16 cellular contexts compared by ENCODE assay signal in genomic region chr2:71672011-71672639, GRCh38.
A peak's percentile ranks its signal among the peaks of the same experiment; 100 is the strongest.
DNase-seq lines count a peak whose midpoint lies in the region; ATAC-seq and TF ChIP-seq lines count a peak whose summit lies in the region.
"Had no signal": no experiment of that assay in that cellular context is flagged by ENCODE, and none has a peak within 500 bp of the region (broad histone marks: within the 10 kb centered on the region; RNA-seq: fewer than 3 reads in every experiment).

No MANE protein-coding gene starts in this region.

- no peaks in the 10 kb centered on the region for H3K9me3 ChIP-seq in gastroesophageal sphincter

- H3K27ac ChIP-seq in GM23338 (ENCODE audit: low read depth) (no peak overlapping the region), gastroesophageal sphincter (no peak overlapping the region)
- H3K27ac ChIP-seq: C4-2B, SK-N-MC had no signal

- H3K4me1 ChIP-seq in GM23338 (ENCODE audit: insufficient read depth), result no peaks in the 10 kb centered on the region
- no peaks in the 10 kb centered on the region for H3K4me1 ChIP-seq in gastroesophageal sphincter

- no peaks in the 10 kb centered on the region for H3K27me3 Mint-ChIP-seq in GM23338 (ENCODE audit: insufficient read depth, low read depth, poor library complexity)
- H3K27me3 Mint-ChIP-seq: activated B cell treated with CpG ODN at 0.5 μM for 24 hours, brain had no signal

- H3K4me2 ChIP-seq in GM23338, result no peak overlapping the region

- DNase-seq in 8988T, result peak; percentile 4
- peak; percentile 53 for DNase-seq in GM23338 (ENCODE audit: low spot score)
- DNase-seq in astrocyte of the spinal cord (ENCODE audit: low read depth, low spot score), result no peak
- peak; percentile 34 for DNase-seq in left lobe of liver (ENCODE audit: low spot score)
- DNase-seq in medulla oblongata (ENCODE audit: extremely low spot score), result no peak
- DNase-seq: activated B cell treated with CpG ODN at 0.5 μM for 24 hours; NCI-H1048; NCI-H510A treated with DMSO at 0.1 percent for 48 hours; stimulated activated CD4-positive, alpha-beta T cell treated with anti-CD3 and anti-CD28 coated beads, Interleukin-2, amount 100 ng/mL, for 48 hours had no signal

- H4K20me1 ChIP-seq in GM23338 (replicated peaks; ENCODE audit: insufficient read depth), result no peaks in the 10 kb centered on the region

- no peak for TF ChIP-seq EP300 in gastroesophageal sphincter (IDR thresholded peaks at IDR 0.05)

- TF ChIP-seq POLR2A in gastroesophageal sphincter (IDR thresholded peaks at IDR 0.05) (no peak), GM18505 (IDR thresholded peaks at IDR 0.05; ENCODE audit: borderline replicate concordance, extremely low read depth, insufficient read depth, insufficient read length) (no peak)

- H2AFZ ChIP-seq in GM23338, result no peak overlapping the region

- H3K36me3 ChIP-seq in GM23338 (ENCODE audit: insufficient read depth) (no peaks in the 10 kb centered on the region), gastroesophageal sphincter (peaks cover 0 to 52% of the 10 kb centered on the region in 2 donors)

- WGBS in gastroesophageal sphincter (ENCODE audit: low coverage in 1 of 2), 2 donors, result 64 to 85% methylated on average over 8 of the region's 20 CpGs

- TF ChIP-seq CTCF in GM23338 (conservative IDR thresholded peaks at IDR 0.05; ENCODE audit: low read depth in 2 of 2) (peak; percentile 28 to 74; a peak in 3 of 4 replicates), astrocyte of the spinal cord (IDR thresholded peaks at IDR 0.05; ENCODE audit: low read depth, low read length) (peak; percentile 6), gastroesophageal sphincter (IDR thresholded peaks at IDR 0.05) (no peak)

- H3K79me2 ChIP-seq in GM23338 (replicated peaks; ENCODE audit: insufficient read depth), result no peaks in the 10 kb centered on the region

- H3K9me2 ChIP-seq in GM23338 (ENCODE audit: insufficient read depth), result no peaks in the 10 kb centered on the region

- ATAC-seq in GM23338 (peak; percentile 95), left lobe of liver (no peak), gastroesophageal sphincter (no peak), GM18505 (IDR thresholded peaks at IDR 0.05; ENCODE audit: unreplicated experiment) (no peak), HG02623 (IDR thresholded peaks at IDR 0.05; ENCODE audit: unreplicated experiment) (no peak)

- H3K4me3 Mint-ChIP-seq in GM23338, result no peak overlapping the region
- H3K4me3 Mint-ChIP-seq: activated B cell treated with CpG ODN at 0.5 μM for 24 hours; brain; stimulated activated naive CD8-positive, alpha-beta T cell treated with anti-CD3 and anti-CD28 coated beads, Interleukin-15, Interleukin-2, amounts not matched to agents 100 ng/mL and 50 ng/mL, for 24 hours had no signal

- H3K4me3 ChIP-seq in GM23338, result no peak overlapping the region
- H3K4me3 ChIP-seq in astrocyte of the spinal cord (ENCODE audit: low read depth, low read length), result no peak overlapping the region
- no peak overlapping the region for H3K4me3 ChIP-seq in gastroesophageal sphincter
- H3K4me3 ChIP-seq: SK-N-MC had no signal

- H3K27me3 ChIP-seq in GM23338 (ENCODE audit: insufficient read depth) (no peaks in the 10 kb centered on the region), gastroesophageal sphincter (no peaks in the 10 kb centered on the region)

- H3K36me3 Mint-ChIP-seq in GM23338 (ENCODE audit: low read depth), result 0 out of 3 replicates have a peak, but pooled peaks cover 8% of the 10 kb centered on the region
- H3K36me3 Mint-ChIP-seq: brain had no signal

- no peaks in the 10 kb centered on the region for H3K9me3 Mint-ChIP-seq in GM23338
- H3K9me3 Mint-ChIP-seq: activated B cell treated with CpG ODN at 0.5 μM for 24 hours; brain; stimulated activated naive CD8-positive, alpha-beta T cell treated with anti-CD3 and anti-CD28 coated beads, Interleukin-15, Interleukin-2, amounts not matched to agents 100 ng/mL and 50 ng/mL, for 24 hours had no signal

- in situ Hi-C loops in astrocyte of the spinal cord (cut with HindIII; ENCODE audit: low sequenced_read_pairs), result no loop called here

- no peaks in the 10 kb centered on the region for H3F3A ChIP-seq in GM23338 (replicated peaks; ENCODE audit: low read depth)

- H3K27ac Mint-ChIP-seq in GM23338, result no peak overlapping the region
- H3K27ac Mint-ChIP-seq: activated B cell treated with CpG ODN at 0.5 μM for 24 hours; brain; stimulated activated naive CD8-positive, alpha-beta T cell treated with anti-CD3 and anti-CD28 coated beads, Interleukin-15, Interleukin-2, amounts not matched to agents 100 ng/mL and 50 ng/mL, for 24 hours had no signal

- H3K4me1 Mint-ChIP-seq in GM23338, result peaks cover 4% of the 10 kb centered on the region; the same call in 1 of the 3 replicates
- H3K4me1 Mint-ChIP-seq: activated B cell treated with CpG ODN at 0.5 μM for 24 hours, brain had no signal

TF ChIP-seq in GM23338, 12 proteins besides CTCF, POLR2A, EP300 and RAD21 (continues in another document):
- no peak for TF ChIP-seq JUNB (IDR thresholded peaks at IDR 0.05; ENCODE audit: unreplicated experiment)
- no peak for TF ChIP-seq CREB1 (CRISPR knock-in tag; IDR thresholded peaks at IDR 0.05; ENCODE audit: low read depth)
- no peak for TF ChIP-seq REST (IDR thresholded peaks at IDR 0.05; ENCODE audit: unreplicated experiment)
- TF ChIP-seq ETS1 (IDR thresholded peaks at IDR 0.05), result no peak
- TF ChIP-seq POLR2AphosphoS5 (IDR thresholded peaks at IDR 0.05; ENCODE audit: low read depth), result no peak
- TF ChIP-seq EZH2 (IDR thresholded peaks at IDR 0.05; ENCODE audit: low read depth, unreplicated experiment), result no peak
- no peak for TF ChIP-seq NANOG (IDR thresholded peaks at IDR 0.05; ENCODE audit: borderline replicate concordance)
- no peak for TF ChIP-seq ZNF114 (CRISPR knock-in tag; IDR thresholded peaks at IDR 0.05)
- TF ChIP-seq EZH2phosphoT487 (IDR thresholded peaks at IDR 0.05; ENCODE audit: unreplicated experiment), result no peak

Comparison
In these comparisons a context has a peak if more than half of its experiments do, and no peak if none do; other contexts are left out.
1. DNase-seq: peak in 8988T (single experiment), GM23338 (single experiment) and left lobe of liver (single experiment); none in astrocyte of the spinal cord (single experiment) and medulla oblongata (single experiment).
2. CTCF ChIP-seq: peak in GM23338 (2 of 2) and astrocyte of the spinal cord (single experiment); none in gastroesophageal sphincter (0 of 4).